Comparison of ENCODE assay signal across 1 cellular context in genomic region chr2:12552092-12552491, GRCh38.
TF ChIP-seq lines count a peak whose summit lies in the region.

No MANE protein-coding gene starts in this region.

TF ChIP-seq in GM12878, 131 proteins besides CTCF, POLR2A, EP300 and RAD21 (continued from another document):
- TF ChIP-seq ZNF687 (IDR thresholded peaks at IDR 0.05) (no peak), JUNB (IDR thresholded peaks at IDR 0.05) (peak; percentile 43), TBL1XR1 (IDR thresholded peaks at IDR 0.05; ENCODE audit: low read depth, low read length) (no peak), MAX (IDR thresholded peaks at IDR 0.05; ENCODE audit: low read depth, low read length) (no peak), SKIL (IDR thresholded peaks at IDR 0.05; ENCODE audit: low read depth, poor library complexity, severe bottlenecking) (no peak), BHLHE40 (IDR thresholded peaks at IDR 0.05; ENCODE audit: borderline replicate concordance in 1 of 2, low read depth in 2 of 2, low read length in 1 of 2) (no peak), SIX5 (IDR thresholded peaks at IDR 0.05; ENCODE audit: low read depth, low read length, severe bottlenecking) (no peak), EZH2 (IDR thresholded peaks at IDR 0.05; ENCODE audit: borderline replicate concordance, control insufficient read depth, low read depth, low read length) (no peak), BACH1 (IDR thresholded peaks at IDR 0.05; ENCODE audit: borderline replicate concordance) (no peak), SPI1 (IDR thresholded peaks at IDR 0.05; ENCODE audit: borderline replicate concordance, insufficient read depth, low read depth, low read length) (peak; percentile 17; the same call in 1 of the 2 replicates), MTA2 (IDR thresholded peaks at IDR 0.05; ENCODE audit: low read depth) (peak; percentile 42; the same call in 1 of the 2 replicates), ZNF274 (IDR thresholded peaks at IDR 0.05; ENCODE audit: insufficient read depth, insufficient read length) (no peak), RUNX3 (IDR thresholded peaks at IDR 0.05; ENCODE audit: low read length) (peak; percentile 34), ZNF592 (IDR thresholded peaks at IDR 0.05) (no peak), CBFB (IDR thresholded peaks at IDR 0.05; ENCODE audit: low read depth) (no peak), HCFC1 (IDR thresholded peaks at IDR 0.05; ENCODE audit: low read length) (no peak), NFYA (IDR thresholded peaks at IDR 0.05; ENCODE audit: borderline replicate concordance, low read depth, low read length) (no peak), SRF (IDR thresholded peaks at IDR 0.05; ENCODE audit: low read depth in 2 of 2, low read length in 2 of 2) (no peak), ZSCAN29 (IDR thresholded peaks at IDR 0.05) (no peak), ETV6 (conservative IDR thresholded peaks at IDR 0.05 in 1 of 2, IDR thresholded peaks at IDR 0.05 in 1 of 2; ENCODE audit: borderline replicate concordance in 1 of 2, low read depth in 1 of 2) (peak in 1 of 2 experiments; percentile 26; a peak in 1 of 4 replicates), ZNF622 (IDR thresholded peaks at IDR 0.05) (no peak), NFIC (IDR thresholded peaks at IDR 0.05; ENCODE audit: low read depth, low read length) (0 out of 2 replicates have a peak, but pooled peaks have one; percentile 28), SMARCA5 (IDR thresholded peaks at IDR 0.05) (no peak), RFX5 (IDR thresholded peaks at IDR 0.05; ENCODE audit: low read depth, low read length) (no peak), STAT3 (IDR thresholded peaks at IDR 0.05; ENCODE audit: low read depth, low read length) (no peak), FOXK2 (IDR thresholded peaks at IDR 0.05) (no peak)
- TF ChIP-seq, protein P1, sequence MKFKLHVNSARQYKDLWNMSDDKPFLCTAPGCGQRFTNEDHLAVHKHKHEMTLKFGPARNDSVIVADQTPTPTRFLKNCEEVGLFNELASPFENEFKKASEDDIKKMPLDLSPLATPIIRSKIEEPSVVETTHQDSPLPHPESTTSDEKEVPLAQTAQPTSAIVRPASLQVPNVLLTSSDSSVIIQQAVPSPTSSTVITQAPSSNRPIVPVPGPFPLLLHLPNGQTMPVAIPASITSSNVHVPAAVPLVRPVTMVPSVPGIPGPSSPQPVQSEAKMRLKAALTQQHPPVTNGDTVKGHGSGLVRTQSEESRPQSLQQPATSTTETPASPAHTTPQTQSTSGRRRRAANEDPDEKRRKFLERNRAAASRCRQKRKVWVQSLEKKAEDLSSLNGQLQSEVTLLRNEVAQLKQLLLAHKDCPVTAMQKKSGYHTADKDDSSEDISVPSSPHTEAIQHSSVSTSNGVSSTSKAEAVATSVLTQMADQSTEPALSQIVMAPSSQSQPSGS (IDR thresholded peaks at IDR 0.05; ENCODE audit: low read length), result no peak
- TF ChIP-seq, protein P2, sequence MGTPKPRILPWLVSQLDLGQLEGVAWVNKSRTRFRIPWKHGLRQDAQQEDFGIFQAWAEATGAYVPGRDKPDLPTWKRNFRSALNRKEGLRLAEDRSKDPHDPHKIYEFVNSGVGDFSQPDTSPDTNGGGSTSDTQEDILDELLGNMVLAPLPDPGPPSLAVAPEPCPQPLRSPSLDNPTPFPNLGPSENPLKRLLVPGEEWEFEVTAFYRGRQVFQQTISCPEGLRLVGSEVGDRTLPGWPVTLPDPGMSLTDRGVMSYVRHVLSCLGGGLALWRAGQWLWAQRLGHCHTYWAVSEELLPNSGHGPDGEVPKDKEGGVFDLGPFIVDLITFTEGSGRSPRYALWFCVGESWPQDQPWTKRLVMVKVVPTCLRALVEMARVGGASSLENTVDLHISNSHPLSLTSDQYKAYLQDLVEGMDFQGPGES (IDR thresholded peaks at IDR 0.05), result no peak
